Comparison of ENCODE assay signal across 8 cellular contexts in the genomic region with DNA sequence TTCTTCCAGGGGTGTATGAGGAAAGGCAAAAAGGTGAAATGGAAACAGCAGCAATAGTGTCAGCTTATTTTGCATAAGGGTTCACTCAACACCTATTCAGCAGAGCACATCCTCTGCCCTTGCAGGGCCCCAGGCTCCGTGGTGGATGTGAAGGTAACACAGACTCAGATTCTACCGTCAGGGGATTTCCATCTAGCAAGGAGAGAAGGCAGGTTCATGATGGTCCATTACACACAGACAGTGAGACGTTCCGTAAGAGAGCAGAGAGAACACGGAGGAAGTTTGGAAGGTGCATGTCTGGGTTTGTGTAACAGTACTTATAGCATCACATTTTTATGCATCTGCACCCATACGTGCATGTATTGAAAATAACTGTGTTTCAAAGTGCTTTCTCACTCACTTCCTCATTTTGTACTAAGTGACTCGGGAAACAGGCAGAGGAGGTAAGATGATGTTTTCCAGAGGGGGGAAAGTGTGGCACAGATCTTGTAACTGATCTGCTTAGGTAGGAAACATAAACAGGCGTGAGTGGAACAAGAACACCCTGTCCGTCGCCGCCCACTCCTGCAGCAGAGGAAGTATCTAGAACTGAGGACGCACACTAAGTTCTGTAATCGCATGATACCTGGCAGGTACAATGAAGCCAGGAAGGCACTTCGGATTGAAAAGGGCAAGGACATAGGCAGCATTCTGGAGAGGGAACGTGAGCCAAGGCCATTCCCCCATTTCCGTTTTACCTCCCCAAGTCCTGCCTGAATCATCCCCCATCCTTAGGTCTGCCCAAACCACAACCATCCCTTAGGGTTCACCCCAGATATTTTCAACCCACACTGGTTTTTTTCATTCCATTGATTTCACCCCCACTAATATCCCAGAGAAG. TPM values are rescaled to one million over a fixed set of nuclear protein-coding genes. Genes with fewer than 3 reads are reported as not detected.
A peak's percentile ranks its signal among the peaks of the same experiment; 100 is the strongest.
DNase-seq lines count a peak whose midpoint lies in the region; ATAC-seq and TF ChIP-seq lines count a peak whose summit lies in the region.

No MANE protein-coding gene starts in this region.

- H3K4me1 ChIP-seq in mammary epithelial cell (ENCODE audit: insufficient read depth, low read length) (peaks cover 24% of the 10 kb centered on the region), mucosa of stomach (ENCODE audit: control insufficient read depth, insufficient read depth, low read length) (peaks cover 14% of the 10 kb centered on the region)

- CTCF ChIA-PET in mammary epithelial cell (lab: Charles Lee; ENCODE audit: low non-redundant PET), result no interaction called here

- peak overlapping the region; percentile 72 to 82 (median 77) for H3K4me3 ChIP-seq in mammary epithelial cell (replicated peaks in 1 of 3; ENCODE audit: insufficient read depth in 1 of 3, low read depth in 2 of 3, low read length in 3 of 3)
- peak overlapping the region; percentile 81 for H3K4me3 ChIP-seq in mucosa of stomach (ENCODE audit: low read length)

- no peak for TF ChIP-seq CTCF in mammary epithelial cell (conservative IDR thresholded peaks at IDR 0.05 in 1 of 2, IDR thresholded peaks at IDR 0.05 in 1 of 2; ENCODE audit: extremely low read depth in 1 of 2, insufficient read depth in 1 of 2, low read depth in 1 of 2, low read length in 2 of 2)

- H3K9me3 ChIP-seq in mammary epithelial cell (replicated peaks; ENCODE audit: insufficient read depth, low read length), result no peaks in the 10 kb centered on the region
- no peaks in the 10 kb centered on the region for H3K9me3 ChIP-seq in mucosa of stomach (ENCODE audit: control insufficient read depth, low read length)

- no peaks in the 10 kb centered on the region for H4K20me1 ChIP-seq in mammary epithelial cell (ENCODE audit: insufficient read depth, low read length)

- H3K4me2 ChIP-seq in mammary epithelial cell (ENCODE audit: insufficient read depth, low read depth, low read length), result peak overlapping the region; percentile 87

- H3K27ac ChIP-seq in mammary epithelial cell (ENCODE audit: insufficient read depth, low read depth, low read length), result no peak overlapping the region

- H3K79me2 ChIP-seq in mammary epithelial cell (ENCODE audit: insufficient read depth, low read length), result no peaks in the 10 kb centered on the region

- dilution Hi-C loops in mammary epithelial cell (cut with HindIII; ENCODE audit: low sequenced_read_pairs), result loop anchor here (5.0 kb wide), 1 partner anchor 99 kb away; no protein-coding TSS in a partner anchor

- intact Hi-C loops in mammary epithelial cell (cut with micrococcal nuclease), result loop anchor here (2.0 kb wide), 1 partner anchor 339 kb away; no protein-coding TSS in a partner anchor

- ATAC-seq in GM21390 (IDR thresholded peaks at IDR 0.05; ENCODE audit: unreplicated experiment) (peak; percentile 63), HG03571 (IDR thresholded peaks at IDR 0.05; ENCODE audit: unreplicated experiment) (peak; percentile 65)

- BruUV-seq in mammary epithelial cell (replicated peaks; lab: Mats Ljungman, UMichigan), result no TSS peak

- no peak overlapping the region for H3K9ac ChIP-seq in mammary epithelial cell (ENCODE audit: insufficient read depth, low read length)
- peak overlapping the region; percentile 87 for H3K9ac ChIP-seq in mucosa of stomach (ENCODE audit: low read length)

- peak; percentile 7 for DNase-seq in DMS79 treated with DMSO at 0.1 percent for 48 hours (lab: John Stamatoyannopoulos, UW)
- DNase-seq in DMS79 (lab: John Stamatoyannopoulos, UW), result no peak
- peak; percentile 61 for DNase-seq in mammary epithelial cell
- no peak for DNase-seq in islet precursor cell
- DNase-seq in NCI-H2081 treated with DMSO at 0.1 percent for 48 hours (lab: John Stamatoyannopoulos, UW), result no peak

- 32% methylated on average over 15 of the region's 16 CpGs for WGBS in mammary epithelial cell (ENCODE audit: low coverage, missing lambda C conversion rate)

- H3K27me3 ChIP-seq in mammary epithelial cell (ENCODE audit: insufficient read depth, low read length) (no peaks in the 10 kb centered on the region), mucosa of stomach (ENCODE audit: control insufficient read depth, insufficient read depth, low read length) (no peaks in the 10 kb centered on the region)

- in situ Hi-C loops in mammary epithelial cell (cut with MboI; ENCODE audit: low sequenced_read_pairs in 2 of 2), result no loop called here

- peak overlapping the region; percentile 95 for H2AFZ ChIP-seq in mammary epithelial cell (ENCODE audit: low read depth, low read length)

- H3K36me3 ChIP-seq in mammary epithelial cell (ENCODE audit: insufficient read depth, low read length) (no peaks in the 10 kb centered on the region), mucosa of stomach (ENCODE audit: control insufficient read depth, insufficient read depth, low read length) (no peaks in the 10 kb centered on the region)

RNA-seq across cellular contexts. Expression of a gene that starts 1.0 kb away (rescaled TPM):
- total RNA-seq in mammary epithelial cell, result not detected
- polyA plus RNA-seq in mammary epithelial cell, result 0.18 TPM
- polyA minus RNA-seq in mammary epithelial cell, result not detected

Comparison
In these comparisons a context has a peak if more than half of its experiments do, and no peak if none do; other contexts are left out.
1. DNase-seq: peak in DMS79 treated with DMSO at 0.1 percent for 48 hours (single experiment) and mammary epithelial cell (single experiment); none in DMS79 (single experiment), islet precursor cell (single experiment) and NCI-H2081 treated with DMSO at 0.1 percent for 48 hours (single experiment).